8 cellular contexts compared by ENCODE assay signal in the genomic region with DNA sequence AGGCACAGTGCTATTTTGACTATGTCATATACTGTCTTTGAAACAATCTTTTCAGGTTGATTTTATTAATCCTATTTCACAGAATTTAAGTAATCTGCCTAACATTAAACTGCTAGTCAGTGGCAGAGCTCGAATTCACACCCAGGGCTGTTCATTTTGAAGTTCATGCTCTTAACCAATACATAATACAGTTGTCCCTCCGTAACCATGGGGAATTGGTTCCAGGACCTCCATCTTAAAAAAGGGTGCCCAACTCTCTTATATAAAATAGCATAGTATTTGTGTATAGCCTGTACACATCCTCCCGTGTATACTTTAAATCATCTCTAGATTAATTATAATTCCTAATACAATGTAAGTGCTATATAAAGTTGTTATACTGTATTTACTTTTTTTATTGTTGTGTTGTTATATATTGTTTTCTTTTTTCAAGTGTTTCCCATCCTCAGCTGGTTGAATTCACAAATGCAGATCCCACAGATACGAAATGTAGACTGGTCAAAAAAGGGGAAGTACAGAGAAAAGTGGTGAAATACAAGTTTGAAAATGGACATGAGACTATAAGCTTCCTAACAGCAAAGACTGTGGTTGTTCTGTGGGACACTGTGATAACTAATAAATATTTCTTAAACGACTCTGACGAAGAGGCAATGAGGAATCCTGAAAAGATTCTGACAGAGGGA. TPM values are rescaled to one million over a fixed set of nuclear protein-coding genes. Genes with fewer than 3 reads are reported as not detected.
A peak's percentile ranks its signal among the peaks of the same experiment; 100 is the strongest.
DNase-seq lines count a peak whose midpoint lies in the region; ATAC-seq, FAIRE-seq and TF ChIP-seq lines count a peak whose summit lies in the region.

No MANE protein-coding gene starts in this region.

- H3K14ac ChIP-seq in H1 (ENCODE audit: insufficient read length), result no peak overlapping the region

- no peaks in the 10 kb centered on the region for H3K36me3 Mint-ChIP-seq in osteocyte (ENCODE audit: unreplicated experiment)

- no peaks in the 10 kb centered on the region for H4K20me1 ChIP-seq in DOHH2 (ENCODE audit: control insufficient read depth, insufficient read depth, low read depth, low read length)
- peaks cover 0 to 1% of the 10 kb centered on the region in 2 experiments for H4K20me1 ChIP-seq in H1 (replicated peaks in 1 of 2; ENCODE audit: control insufficient read depth in 1 of 2, insufficient read depth in 2 of 2, low read length in 2 of 2)

- ATAC-seq in GM19455 (IDR thresholded peaks at IDR 0.05; ENCODE audit: unreplicated experiment) (peak; percentile 72), HG03520 (IDR thresholded peaks at IDR 0.05; ENCODE audit: unreplicated experiment) (peak; percentile 60)

- CTCF ChIA-PET in H1 (lab: Charles Lee; ENCODE audit: partially characterized antibody), result interaction anchor here (1.2 kb wide), 1 partner anchor 9 kb away, joined by 3 read pairs; no protein-coding TSS in a partner anchor

- WGBS in H1 (ENCODE audit: extremely low coverage in 1 of 2, insufficient coverage in 1 of 2, insufficient read length in 1 of 2, insufficient replicate concordance in 2 of 2, low coverage in 1 of 2, low lambda C conversion rate in 2 of 2, missing lambda C conversion rate in 1 of 2), 2 experiments, result 92% methylated on average over 6 of the region's 6 CpGs; no CpG with 5 or more reads in 1 of the 2 experiments

- TF ChIP-seq POLR2A in H1 (IDR thresholded peaks at IDR 0.05; ENCODE audit: control extremely low read depth in 1 of 2, low read depth in 2 of 2, low read length in 2 of 2), result no peak

- no peaks in the 10 kb centered on the region for H3K23me2 ChIP-seq in H1 (ENCODE audit: low read depth, low read length)

- no peak overlapping the region for H2BK15ac ChIP-seq in H1 (ENCODE audit: low read length)

- POLR2A ChIA-PET in H1 (lab: Charles Lee; ENCODE audit: partially characterized antibody), result interaction anchor here (1.9 kb wide), 1 partner anchor 19 kb away, joined by 6 read pairs; no protein-coding TSS in a partner anchor

- H3K27me3 ChIP-seq in DOHH2 (ENCODE audit: control insufficient read depth, low read length), result no peaks in the 10 kb centered on the region
- H3K27me3 ChIP-seq in H1 (replicated peaks in 1 of 4; ENCODE audit: control insufficient read depth in 3 of 4, extremely low read depth in 1 of 4, insufficient read depth in 3 of 4, low read length in 3 of 4), result no peaks in the 10 kb centered on the region

- no peak for FAIRE-seq in H1 (lab: Jason Lieb, UNC)

- no peak for DNase-seq in H1 (ENCODE audit: low read depth in 1 of 2, low spot score in 2 of 2)
- no peak for DNase-seq in osteocyte (ENCODE audit: extremely low spot score, unreplicated experiment)
- DNase-seq in retina, result no peak
- DNase-seq in iPS-NIHi7 (ENCODE audit: extremely low spot score), result no peak
- no peak for DNase-seq in inferior parietal cortex (ENCODE audit: extremely low spot score)

- peak overlapping the region; percentile 79 for H3K27ac ChIP-seq in DOHH2 (ENCODE audit: low read depth, low read length)
- H3K27ac ChIP-seq in H1 (ENCODE audit: low read depth, low read length), result no peak overlapping the region

- no peak overlapping the region for H3K56ac ChIP-seq in H1 (replicated peaks; ENCODE audit: insufficient read length, low read depth, low read length)

- TF ChIP-seq EP300 in H1 (IDR thresholded peaks at IDR 0.05; ENCODE audit: borderline replicate concordance in 1 of 2, low read depth in 2 of 2, low read length in 2 of 2), result no peak

- H2BK5ac ChIP-seq in H1 (ENCODE audit: low read depth, low read length), result no peak overlapping the region

- no peak overlapping the region for H2BK20ac ChIP-seq in H1 (ENCODE audit: low read length)

- no peak overlapping the region for H4K8ac ChIP-seq in H1 (ENCODE audit: extremely low read depth, insufficient read depth, low read length)

- no peaks in the 10 kb centered on the region for H3K27me3 Mint-ChIP-seq in osteocyte (ENCODE audit: unreplicated experiment)

- H3K4me3 Mint-ChIP-seq in osteocyte (ENCODE audit: unreplicated experiment), result no peak overlapping the region

- no peak overlapping the region for H2BK120ac ChIP-seq in H1 (replicated peaks; ENCODE audit: low read depth, low read length)

- no peak overlapping the region for H3K23ac ChIP-seq in H1 (ENCODE audit: insufficient read length)

- H2AK5ac ChIP-seq in H1 (ENCODE audit: low read depth, low read length), result no peak overlapping the region

- no peaks in the 10 kb centered on the region for H3K9me2 ChIP-seq in DOHH2 (replicated peaks; ENCODE audit: control insufficient read depth, low read length)

- peaks cover 14% of the 10 kb centered on the region for H3K36me3 ChIP-seq in DOHH2 (ENCODE audit: control insufficient read depth, low read length)
- no peaks in the 10 kb centered on the region for H3K36me3 ChIP-seq in H1 (ENCODE audit: control insufficient read depth in 2 of 4, insufficient read depth in 4 of 4, low read length in 3 of 4)

- H3K4me2 ChIP-seq in DOHH2 (ENCODE audit: low read length) (peak overlapping the region; percentile 97), H1 (ENCODE audit: insufficient read depth in 1 of 2, low read depth in 2 of 2, low read length in 2 of 2) (no peak overlapping the region)

- H3K27ac Mint-ChIP-seq in osteocyte (ENCODE audit: unreplicated experiment), result no peak overlapping the region

- H3K79me2 ChIP-seq in DOHH2 (ENCODE audit: control insufficient read depth, low read length) (peaks cover 28% of the 10 kb centered on the region), H1 (ENCODE audit: control insufficient read depth in 1 of 2, insufficient read depth in 2 of 2, low read length in 2 of 2) (peaks cover 0 to 47% of the 10 kb centered on the region in 2 experiments; a peak in 2 of 4 replicates)

- H3K9me3 Mint-ChIP-seq in osteocyte (ENCODE audit: unreplicated experiment), result no peaks in the 10 kb centered on the region

- no peak for TF ChIP-seq CTCF in DOHH2 (IDR thresholded peaks at IDR 0.05; ENCODE audit: low read depth, low read length, poor library complexity, severe bottlenecking)
- no peak for TF ChIP-seq CTCF in H1 (IDR thresholded peaks at IDR 0.05; ENCODE audit: control extremely low read depth in 1 of 3, insufficient read depth in 1 of 3, low read depth in 1 of 3, low read length in 3 of 3)
- no peak for TF ChIP-seq CTCF in osteocyte (IDR thresholded peaks at IDR 0.05)

- no peak overlapping the region for H2AFZ ChIP-seq in H1 (ENCODE audit: low read length)

- no peak overlapping the region for H2BK12ac ChIP-seq in H1 (ENCODE audit: low read depth, low read length)

- H3K9me3 ChIP-seq in DOHH2 (ENCODE audit: control insufficient read depth, insufficient read depth, low read length) (no peaks in the 10 kb centered on the region), H1 (ENCODE audit: insufficient read depth in 2 of 2, low read depth in 1 of 2, low read length in 1 of 2) (no peaks in the 10 kb centered on the region)

- H3K4me3 ChIP-seq in DOHH2 (ENCODE audit: low read length) (peak overlapping the region; percentile 74), H1 (ENCODE audit: extremely low read depth in 1 of 4, insufficient read depth in 2 of 4, low read depth in 3 of 4, low read length in 4 of 4) (no peak overlapping the region)

- no peak overlapping the region for H3K4ac ChIP-seq in H1 (replicated peaks; ENCODE audit: insufficient read length, low read depth, low read length)

- peaks cover 11% of the 10 kb centered on the region for H3K4me1 Mint-ChIP-seq in osteocyte (ENCODE audit: unreplicated experiment)

- H3K79me1 ChIP-seq in H1 (ENCODE audit: low read depth, low read length), result no peaks in the 10 kb centered on the region

- H3K9ac ChIP-seq in H1 (replicated peaks in 1 of 4; ENCODE audit: extremely low read depth in 1 of 4, low read depth in 3 of 4, low read length in 3 of 4), result no peak overlapping the region

- no peak overlapping the region for H4K91ac ChIP-seq in H1 (replicated peaks; ENCODE audit: insufficient read length, low read length)

- H3K4me1 ChIP-seq in DOHH2 (ENCODE audit: control insufficient read depth, low read length), result peaks cover 61% of the 10 kb centered on the region
- H3K4me1 ChIP-seq in H1 (replicated peaks in 1 of 4; ENCODE audit: control insufficient read depth in 3 of 4, insufficient read depth in 4 of 4, low read length in 3 of 4), result peaks cover 0 to 8% (median under 1%) of the 10 kb centered on the region in 4 experiments; a peak in 1 of 7 replicates

- H3F3A ChIP-seq in DOHH2 (ENCODE audit: control insufficient read depth, insufficient read depth), result peaks cover 24% of the 10 kb centered on the region

- peak overlapping the region; percentile 10 for H4K5ac ChIP-seq in H1 (ENCODE audit: insufficient read length, low read depth, low read length)

- H3K18ac ChIP-seq in H1 (ENCODE audit: extremely low read depth, low read length), result no peak overlapping the region

- TF ChIP-seq RAD21 in H1 (IDR thresholded peaks at IDR 0.05 in 1 of 2, conservative IDR thresholded peaks at IDR 0.05 in 1 of 2; ENCODE audit: low read depth in 2 of 2, low read length in 2 of 2), result no peak

TF ChIP-seq in H1, 55 proteins besides CTCF, POLR2A, EP300 and RAD21 (continues in another document):
- TF ChIP-seq CEBPB (IDR thresholded peaks at IDR 0.05; ENCODE audit: low read depth, low read length) (no peak), POU5F1 (IDR thresholded peaks at IDR 0.05; ENCODE audit: low read depth, low read length) (no peak), EGR1 (IDR thresholded peaks at IDR 0.05; ENCODE audit: borderline replicate concordance, low read depth, low read length) (no peak), RXRA (IDR thresholded peaks at IDR 0.05; ENCODE audit: insufficient read depth, low read depth, low read length) (no peak), PHF8 (conservative IDR thresholded peaks at IDR 0.05; ENCODE audit: low read depth, low read length) (no peak), TBP (IDR thresholded peaks at IDR 0.05; ENCODE audit: low read depth, low read length) (no peak), HDAC6 (IDR thresholded peaks at IDR 0.05; ENCODE audit: low read depth, low read length) (no peak), RFX5 (IDR thresholded peaks at IDR 0.05; ENCODE audit: borderline replicate concordance, low read depth, low read length) (no peak), BACH1 (IDR thresholded peaks at IDR 0.05; ENCODE audit: low read length) (no peak)
- TF ChIP-seq, protein P1, sequence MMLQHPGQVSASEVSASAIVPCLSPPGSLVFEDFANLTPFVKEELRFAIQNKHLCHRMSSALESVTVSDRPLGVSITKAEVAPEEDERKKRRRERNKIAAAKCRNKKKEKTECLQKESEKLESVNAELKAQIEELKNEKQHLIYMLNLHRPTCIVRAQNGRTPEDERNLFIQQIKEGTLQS (IDR thresholded peaks at IDR 0.05; ENCODE audit: insufficient read depth, low read depth, low read length), result no peak

RNA-seq across cellular contexts. Expression of gene RFX3, which starts 18.3 kb away (rescaled TPM):
- 19.6 and 22.6 TPM in 2 replicates for total RNA-seq in H1 (2021; fragmentation: NEBNext Ultra II Directional; extraction: Animal tissue kit (Norgen Biotek cat#: 25700))
- polyA plus RNA-seq in H1 (2011; rRNA removed), result 4.0 and 4.9 TPM in 2 replicates
- polyA plus RNA-seq in H1 (2011; cell fraction: cytosol; rRNA removed), result 6.9 TPM
- polyA plus RNA-seq in H1 (2011; cell fraction: nucleus; rRNA removed), result 29.8 TPM
- 4.1 to 9.0 TPM (median 6.4 TPM) in 4 replicates for polyA plus RNA-seq in H1 (2012, experiment 1 of 2)
- 0.31 TPM for polyA plus RNA-seq in H1 (2012, experiment 2 of 2)
- 4.1 TPM for polyA plus RNA-seq in H1 (2013, experiment 1 of 2)
- 3.4 TPM for polyA plus RNA-seq in H1 (2013, experiment 2 of 2)
- 126 and 131 TPM in 2 replicates for polyA minus RNA-seq in H1 (2011; rRNA and poly(A)+ RNA removed)
- 17.4 TPM for polyA minus RNA-seq in H1 (2011; cell fraction: cytosol; rRNA and poly(A)+ RNA removed)
- 149 TPM for polyA minus RNA-seq in H1 (2011; cell fraction: nucleus; rRNA and poly(A)+ RNA removed)
- 9.4 and 10.0 TPM in 2 replicates for total RNA-seq in osteocyte
